Comparison of ENCODE assay signal across 23 cellular contexts in genomic region chr20:1983311-1983710, GRCh38. TPM values are rescaled to one million over a fixed set of nuclear protein-coding genes. Genes with fewer than 3 reads are reported as not detected.
DNase-seq lines count a peak whose midpoint lies in the region; TF ChIP-seq lines count a peak whose summit lies in the region.
"Had no signal": no experiment of that assay in that cellular context is flagged by ENCODE, and none has a peak within 500 bp of the region (broad histone marks: within the 10 kb centered on the region; RNA-seq: fewer than 3 reads in every experiment).

No MANE protein-coding gene starts in this region.

- TF ChIP-seq CTCF in HEK293 (tag by site-specific recombination; IDR thresholded peaks at IDR 0.05) (no peak), coronary artery (IDR thresholded peaks at IDR 0.05) (no peak)

- DNase-seq in DMS 273 (lab: John Stamatoyannopoulos, UW; ENCODE audit: unreplicated experiment) (peak; percentile 29), DMS 273 treated with DMSO at 0.1 percent for 48 hours (lab: John Stamatoyannopoulos, UW) (no peak), SKM-1 treated with dmso at 0.1 percent for 144 hours (lab: John Stamatoyannopoulos, UW; ENCODE audit: unreplicated experiment) (peak; percentile 19), pons (ENCODE audit: low spot score) (peak; percentile 31), coronary artery (ENCODE audit: low spot score) (no peak), HT-29 (ENCODE audit: low spot score) (no peak)
- no peak for DNase-seq in stimulated activated CD4-positive, alpha-beta T cell treated with anti-CD3 and anti-CD28 coated beads, Interleukin-4, amount 100 ng/mL, for 1 hour
- DNase-seq: CD4-positive, CD25-positive, alpha-beta regulatory T cell; COR-L47; NCI-H1092 treated with DMSO at 0.1 percent for 48 hours; NCI-H146; NCI-H2029 treated with DMSO at 0.1 percent for 48 hours; NCI-H748 treated with DMSO at 0.1 percent for 48 hours; NK-92 treated with Interleukin-12 subunit alpha and Interleukin-12 subunit beta, amount 100 ng/mL, for 24 hours; PC-3; RPMI8226; SW 1271 had no signal

- no peaks in the 10 kb centered on the region for H3K36me3 ChIP-seq in HEK293 (ENCODE audit: control insufficient read depth in 2 of 2, insufficient read depth in 1 of 2, low read length in 2 of 2)

- no peaks in the 10 kb centered on the region for H3K4me1 ChIP-seq in HEK293 (ENCODE audit: control insufficient read depth, insufficient read depth, low read length)

- POLR2A ChIA-PET in HEK293 (lab: Yijun Ruan, JAX) = no interaction called here

- CTCF ChIA-PET in HEK293 (lab: Yijun Ruan, JAX) = interaction anchor here (0.6 to 1.2 kb wide), 4 partner anchors 23 to 470 kb away, joined by 3 to 5 read pairs (median 4); no protein-coding TSS in a partner anchor

- H3K4me3 ChIP-seq in HEK293 (ENCODE audit: low read depth, low read length) = no peak overlapping the region
- no peak overlapping the region for H3K4me3 ChIP-seq in coronary artery
- H3K4me3 ChIP-seq: GM12878 had no signal

- H3K27ac ChIP-seq in HEK293 (ENCODE audit: extremely low read depth, low read depth, low read length) (no peak overlapping the region), coronary artery (no peak overlapping the region)
- H3K27ac ChIP-seq: 22Rv1, KMS-11 had no signal

- H3K9me3 ChIP-seq in HEK293 (ENCODE audit: control insufficient read depth, insufficient read depth, low read depth, low read length) = no peaks in the 10 kb centered on the region

TF ChIP-seq in HEK293, 187 proteins besides CTCF, POLR2A, EP300 and RAD21:
- no peak for TF ChIP-seq ZNF266 (tag by site-specific recombination; IDR thresholded peaks at IDR 0.05; ENCODE audit: low read depth)
- peak; percentile 17; the same call in 1 of the 2 replicates for TF ChIP-seq SCRT2 (tag by site-specific recombination; IDR thresholded peaks at IDR 0.05)

RNA-seq across cellular contexts. Expression of gene PDYN, which starts 10.5 kb away (rescaled TPM):
- total RNA-seq in HT-29 (2014; rRNA removed; shearing (Covaris generic)) = not detected in 2 replicates
- total RNA-seq: CD4-positive, CD25-positive, alpha-beta regulatory T cell; GM12878; H4; NCI-H460; PC-3 had no signal

Comparison
In these comparisons a context has a peak if more than half of its experiments do, and no peak if none do; other contexts are left out.
1. DNase-seq: peak in DMS 273 (single experiment), SKM-1 treated with dmso at 0.1 percent for 144 hours (single experiment) and pons (single experiment); none in DMS 273 treated with DMSO at 0.1 percent for 48 hours (single experiment), stimulated activated CD4-positive, alpha-beta T cell treated with anti-CD3 and anti-CD28 coated beads, Interleukin-4, amount 100 ng/mL, for 1 hour (single experiment), coronary artery (single experiment) and HT-29 (single experiment).